ENCODE assay signal across 16 cellular contexts in the genomic region with DNA sequence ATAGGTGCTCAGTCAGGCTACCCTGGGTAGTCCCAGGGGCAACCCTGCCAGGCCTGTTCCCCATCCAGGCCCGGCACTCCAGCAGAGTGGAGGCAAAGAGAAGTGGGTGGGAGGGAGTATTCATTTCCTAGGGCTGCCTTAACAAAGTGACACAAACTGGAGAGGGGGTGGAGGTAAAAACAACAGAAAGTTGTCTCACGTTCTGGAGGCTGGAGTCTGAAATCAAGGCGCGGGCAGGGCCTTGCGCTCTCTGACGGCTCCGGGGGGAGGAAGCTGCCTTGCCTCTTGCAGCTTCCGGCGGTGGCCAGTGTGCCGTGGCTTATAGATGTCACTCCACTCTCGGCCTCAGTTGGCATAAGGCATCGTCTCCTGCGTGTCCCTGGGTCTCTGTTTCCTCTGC.
DNase-seq lines count a peak whose midpoint lies in the region; ATAC-seq lines count a peak whose summit lies in the region.
"Had no signal": no experiment of that assay in that cellular context is flagged by ENCODE, and none has a peak within 500 bp of the region (broad histone marks: within the 10 kb centered on the region; RNA-seq: fewer than 3 reads in every experiment).

No MANE protein-coding gene starts in this region.

- peak overlapping the region; percentile 10 for H3K56ac ChIP-seq in mesendoderm (ENCODE audit: low read length)

- no peak overlapping the region for H4K8ac ChIP-seq in mesendoderm (ENCODE audit: low read depth, low read length)

- H2BK15ac ChIP-seq in mesendoderm (replicated peaks; ENCODE audit: low read depth), result no peak overlapping the region

- H3K4me2 ChIP-seq in mesendoderm (ENCODE audit: low read length), result no peak overlapping the region

- H3K79me1 ChIP-seq in mesendoderm (ENCODE audit: low read length), result no peaks in the 10 kb centered on the region

- no peak overlapping the region for H3K23ac ChIP-seq in mesendoderm (ENCODE audit: low read length)

- WGBS in mesendoderm (ENCODE audit: extremely low coverage, insufficient coverage, low lambda C conversion rate), result no CpG with 5 or more reads among the region's 13 CpGs

- no peaks in the 10 kb centered on the region for H3K4me1 ChIP-seq in mesendoderm (ENCODE audit: control insufficient read depth, low read depth, low read length)
- H3K4me1 ChIP-seq: heart right ventricle had no signal

- no peak overlapping the region for H3K18ac ChIP-seq in mesendoderm (ENCODE audit: low read length)

- no peak overlapping the region for H4K5ac ChIP-seq in mesendoderm (ENCODE audit: low read length)

- H2BK5ac ChIP-seq in mesendoderm (ENCODE audit: low read length), result no peak overlapping the region

- H3K4ac ChIP-seq in mesendoderm (ENCODE audit: low read depth, low read length), result no peak overlapping the region

- no peak overlapping the region for H3K4me3 ChIP-seq in mesendoderm (ENCODE audit: low read length)
- H3K4me3 ChIP-seq: GM23248, heart right ventricle had no signal

- H3K27me3 ChIP-seq in mesendoderm (ENCODE audit: insufficient read depth, low read length, poor library complexity), result no peaks in the 10 kb centered on the region

- ATAC-seq in GM18508 (IDR thresholded peaks at IDR 0.05; ENCODE audit: insufficient read depth, unreplicated experiment), result peak; percentile 36
- peak; percentile 47 for ATAC-seq in GM21390 (IDR thresholded peaks at IDR 0.05; ENCODE audit: unreplicated experiment)
- ATAC-seq in HG03139 (IDR thresholded peaks at IDR 0.05; ENCODE audit: unreplicated experiment), result peak; percentile 63
- ATAC-seq: heart right ventricle had no signal

- DNase-seq in mesendoderm (no peak), anterior cingulate cortex (lab: John Stamatoyannopoulos, UW) (no peak), NCI-H446 treated with DMSO at 0.1 percent for 48 hours (lab: John Stamatoyannopoulos, UW) (no peak), HT-29 (ENCODE audit: low spot score) (no peak), NAMALWA (ENCODE audit: low spot score) (no peak)
- DNase-seq: activated effector memory CD4-positive, alpha-beta T cell treated with Interleukin-2 at 50 U/mL for 16 hours; DMS53; GM23248; heart right ventricle; midbrain; NK-92 treated with Interleukin-12 subunit alpha and Interleukin-12 subunit beta, amount 100 ng/mL, for 24 hours; small intestine; stimulated activated naive CD4-positive, alpha-beta T cell treated with Interleukin-2 at 50 U/mL for 16 hours had no signal

- no peaks in the 10 kb centered on the region for H3K79me2 ChIP-seq in mesendoderm (ENCODE audit: control insufficient read depth, insufficient read depth, low read length)

- H2AK5ac ChIP-seq in mesendoderm (ENCODE audit: low read length), result no peak overlapping the region

- H3K9ac ChIP-seq in mesendoderm (ENCODE audit: low read length), result no peak overlapping the region
- H3K9ac ChIP-seq: GM23248 had no signal

- H3K36me3 ChIP-seq in mesendoderm (ENCODE audit: control insufficient read depth, insufficient read depth, low read length), result no peaks in the 10 kb centered on the region
- H3K36me3 ChIP-seq: heart right ventricle had no signal

- H3K27ac ChIP-seq in mesendoderm (ENCODE audit: low read depth, low read length), result no peak overlapping the region
- H3K27ac ChIP-seq: GM23248, heart right ventricle had no signal

- no peak overlapping the region for H2BK120ac ChIP-seq in mesendoderm (ENCODE audit: low read depth, low read length)
